In the genomic region with DNA sequence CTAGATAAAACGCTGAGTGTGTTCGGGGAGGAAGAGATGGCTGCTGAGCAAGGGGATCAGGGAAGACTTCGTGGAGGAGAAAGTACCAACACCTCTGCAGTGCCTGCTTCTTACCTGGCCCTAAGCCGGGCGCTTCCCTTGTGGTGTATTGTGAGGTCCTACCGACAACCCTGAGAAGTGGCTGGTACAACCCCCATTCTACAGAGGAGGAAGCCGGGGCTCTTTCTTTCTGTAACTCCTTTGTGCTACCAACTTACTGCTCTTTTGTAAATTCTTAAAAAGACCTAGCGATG, we compare ENCODE assay signal across 29 cellular contexts.
"Had no signal": no experiment of that assay in that cellular context is flagged by ENCODE, and none has a peak within 500 bp of the region (broad histone marks: within the 10 kb centered on the region; RNA-seq: fewer than 3 reads in every experiment).

No MANE protein-coding gene starts in this region.

- H3K4me1 ChIP-seq: psoas muscle, suprapubic skin had no signal

- H3K27ac Mint-ChIP-seq: activated CD4-positive, alpha-beta T cell treated with anti-CD3 and anti-CD28 coated beads, Interleukin-2, amount 10 ng/mL, durations not matched to agents 24 days and 14 days; activated CD8-positive, alpha-beta T cell treated with anti-CD3 and anti-CD28 coated beads for 36 hours; activated naive CD4-positive, alpha-beta T cell treated with anti-CD3 and anti-CD28 coated beads, Interleukin-2, amount 50 U/mL, for 72 hours; nephron; stimulated activated memory B cell treated with anti-CD40 and anti-IgM and Interleukin-4, amounts not matched to agents 10 μg/mL and 1 μg/mL and 100 μg/mL, for 72 hours; T-helper 17 cell had no signal

- H3K79me2 ChIP-seq: parathyroid adenoma had no signal

- DNase-seq: activated CD4-positive, alpha-beta T cell treated with anti-CD3 and anti-CD28 coated beads, Interleukin-2, amount 10 ng/mL, durations not matched to agents 24 days and 14 days; activated CD4-positive, CD25-positive, alpha-beta regulatory T cell treated with anti-CD3 and anti-CD28 coated beads, Interleukin-2, amount 50 U/mL, for 72 hours; activated CD8-positive, alpha-beta T cell treated with anti-CD3 and anti-CD28 coated beads for 36 hours; activated naive CD4-positive, alpha-beta T cell; activated T-cell treated with anti-CD3 and anti-CD28 coated beads, Interleukin-2, amount 50 U/mL, for 4 hours; aorta; body of pancreas; hippocampal formation; left cardiac atrium; left ventricle myocardium superior; psoas muscle; stimulated activated CD4-positive, alpha-beta T cell treated with anti-CD3 and anti-CD28 coated beads, Interleukin-1b, Interleukin-23, amount 100 ng/mL, for 48 hours; stimulated activated CD4-positive, alpha-beta T cell treated with anti-CD3 and anti-CD28 coated beads, Interleukin-4, amount 100 ng/mL, for 4 hours; stimulated activated CD8-positive, alpha-beta memory T cell treated with anti-CD3 and anti-CD28 coated beads, Interleukin-4, amount 100 ng/mL, for 48 hours; stomach; T-helper 17 cell; T1000; WERI-Rb-1 had no signal

- ATAC-seq: activated CD8-positive, alpha-beta T cell treated with anti-CD3 and anti-CD28 coated beads for 36 hours; activated naive CD4-positive, alpha-beta T cell treated with anti-CD3 and anti-CD28 coated beads, Interleukin-2, amount 50 U/mL, for 72 hours; activated T-cell treated with anti-CD3 and anti-CD28 coated beads, Interleukin-2, amount 50 U/mL, for 4 hours; body of pancreas; esophagus mucosa; left cardiac atrium; psoas muscle; T-helper 17 cell had no signal

- H3K9me3 Mint-ChIP-seq: activated CD4-positive, alpha-beta T cell treated with anti-CD3 and anti-CD28 coated beads, Interleukin-2, amount 10 ng/mL, durations not matched to agents 24 days and 14 days; activated CD8-positive, alpha-beta T cell treated with anti-CD3 and anti-CD28 coated beads for 36 hours; activated naive CD4-positive, alpha-beta T cell treated with anti-CD3 and anti-CD28 coated beads, Interleukin-2, amount 50 U/mL, for 72 hours; activated T-cell treated with anti-CD3 and anti-CD28 coated beads, Interleukin-2, amount 50 U/mL, for 4 hours; nephron; stimulated activated memory B cell treated with anti-CD40 and anti-IgM and Interleukin-4, amounts not matched to agents 10 μg/mL and 1 μg/mL and 100 μg/mL, for 72 hours had no signal

- H2AFZ ChIP-seq: parathyroid adenoma had no signal

- H3K27me3 ChIP-seq: adrenal gland, body of pancreas, neutrophil, stomach, suprapubic skin, tibial nerve had no signal

- H3K9ac ChIP-seq: parathyroid adenoma had no signal

- H3K27me3 Mint-ChIP-seq: activated CD8-positive, alpha-beta T cell treated with anti-CD3 and anti-CD28 coated beads for 36 hours; stimulated activated memory B cell treated with anti-CD40 and anti-IgM and Interleukin-4, amounts not matched to agents 10 μg/mL and 1 μg/mL and 100 μg/mL, for 72 hours had no signal

- H3K4me1 Mint-ChIP-seq: activated CD4-positive, alpha-beta T cell treated with anti-CD3 and anti-CD28 coated beads, Interleukin-2, amount 10 ng/mL, durations not matched to agents 24 days and 14 days; nephron had no signal

- H3K4me2 ChIP-seq: smooth muscle cell had no signal

- H3K9me3 ChIP-seq: adrenal gland, body of pancreas, neutrophil, psoas muscle, stomach, suprapubic skin, tibial nerve had no signal

- H3K4me3 Mint-ChIP-seq: activated CD4-positive, alpha-beta T cell treated with anti-CD3 and anti-CD28 coated beads, Interleukin-2, amount 10 ng/mL, durations not matched to agents 24 days and 14 days; activated CD8-positive, alpha-beta T cell treated with anti-CD3 and anti-CD28 coated beads for 36 hours; activated T-cell treated with anti-CD3 and anti-CD28 coated beads, Interleukin-2, amount 50 U/mL, for 4 hours; nephron; stimulated activated memory B cell treated with anti-CD40 and anti-IgM and Interleukin-4, amounts not matched to agents 10 μg/mL and 1 μg/mL and 100 μg/mL, for 72 hours; T-helper 17 cell had no signal

- H3K36me3 ChIP-seq: neutrophil had no signal

- H3K4me3 ChIP-seq: adrenal gland, body of pancreas, coronary artery, psoas muscle, smooth muscle cell, stomach, suprapubic skin, tibial nerve had no signal

- H3K27ac ChIP-seq: body of pancreas, neutrophil, parathyroid adenoma, psoas muscle, stomach, suprapubic skin, tibial nerve, WERI-Rb-1 had no signal
